In the genomic region with DNA sequence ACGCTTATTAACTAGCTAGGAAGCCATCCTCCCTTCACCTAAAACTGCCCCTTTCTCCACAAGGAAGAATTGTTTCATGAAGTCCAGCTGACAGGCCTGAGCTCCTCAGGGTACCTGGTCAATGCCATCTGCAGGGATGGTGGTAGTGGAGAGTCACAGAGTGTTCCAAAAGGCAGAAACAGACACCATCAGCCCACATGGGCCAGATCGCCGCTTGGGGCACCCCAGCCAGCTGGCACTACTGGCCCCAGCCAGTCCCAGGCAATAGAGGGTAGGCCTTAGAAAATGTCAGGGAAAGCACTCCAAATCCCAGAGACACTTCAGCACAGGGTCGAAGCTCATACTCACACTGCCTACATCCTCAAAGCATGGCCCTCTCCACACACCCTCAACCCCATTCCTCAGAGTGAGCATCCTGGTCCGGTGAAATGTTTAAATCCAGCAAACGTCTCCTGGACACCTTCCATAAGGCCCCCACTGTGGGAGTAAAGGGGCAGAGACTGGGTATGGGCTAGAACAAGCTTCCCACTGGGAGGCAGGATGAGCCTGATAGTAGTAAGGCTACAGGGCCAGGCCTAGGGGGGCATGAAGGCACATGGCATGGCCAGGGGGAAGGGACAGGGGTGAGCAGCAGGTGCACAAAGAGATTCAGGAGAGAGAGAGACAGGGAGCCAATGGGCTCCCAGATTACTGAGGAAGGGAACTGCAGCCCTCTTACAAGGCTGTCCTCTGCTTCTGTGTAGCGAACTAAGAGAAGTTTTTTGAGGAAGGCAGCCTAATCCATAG, we compare ENCODE assay signal across 10 cellular contexts. TPM values are rescaled to one million over a fixed set of nuclear protein-coding genes. Genes with fewer than 3 reads are reported as not detected.
A peak's percentile ranks its signal among the peaks of the same experiment; 100 is the strongest.
DNase-seq lines count a peak whose midpoint lies in the region; FAIRE-seq and TF ChIP-seq lines count a peak whose summit lies in the region.
"Had no signal": no experiment of that assay in that cellular context is flagged by ENCODE, and none has a peak within 500 bp of the region (broad histone marks: within the 10 kb centered on the region; RNA-seq: fewer than 3 reads in every experiment).

No MANE protein-coding gene starts in this region.

- no peak overlapping the region for H3K4me3 ChIP-seq in osteoblast (ENCODE audit: insufficient read depth, low read length)
- H3K4me3 ChIP-seq in small intestine (ENCODE audit: low read depth in 1 of 2, low read length in 2 of 2) = no peak overlapping the region

- H3K9me3 ChIP-seq in osteoblast (ENCODE audit: low read depth, low read length) (no peaks in the 10 kb centered on the region), small intestine (ENCODE audit: control insufficient read depth, low read depth) (no peaks in the 10 kb centered on the region)

- peaks cover 17% of the 10 kb centered on the region for H3K4me1 Mint-ChIP-seq in activated T-cell treated with anti-CD3 and anti-CD28 coated beads, Interleukin-2, amount 50 U/mL, for 24 hours (ENCODE audit: low read depth)

- H3K9me3 Mint-ChIP-seq in activated T-cell treated with anti-CD3 and anti-CD28 coated beads, Interleukin-2, amount 50 U/mL, for 24 hours = no peaks in the 10 kb centered on the region

- H3K79me2 ChIP-seq in osteoblast (ENCODE audit: insufficient read depth, low read length) = no peaks in the 10 kb centered on the region

- DNase-seq in activated T-cell treated with anti-CD3 and anti-CD28 coated beads, Interleukin-2, amount 50 U/mL, for 24 hours = peak; percentile 30
- no peak for DNase-seq in activated T-cell treated with anti-CD3 and anti-CD28 coated beads, Interleukin-2, amount 50 U/mL, for 1 hour
- DNase-seq in NCI-H2171 treated with DMSO at 0.1 percent for 48 hours (lab: John Stamatoyannopoulos, UW) = peak; percentile 47
- peak; percentile 39 to 63 for DNase-seq in cerebellar nuclear complex (lab: John Stamatoyannopoulos, UW)
- peak; percentile 74 for DNase-seq in osteoblast (ENCODE audit: insufficient read length, low spot score, missing footprints)
- no peak for DNase-seq in NOMO-1 (lab: John Stamatoyannopoulos, UW; ENCODE audit: unreplicated experiment in 2 of 2)
- DNase-seq in small intestine = no peak
- no peak for DNase-seq in DMS114 treated with DMSO at 0.1 percent for 48 hours (lab: John Stamatoyannopoulos, UW; ENCODE audit: unreplicated experiment)
- DNase-seq: brain microvascular endothelial cell had no signal

- H3K36me3 ChIP-seq in osteoblast (ENCODE audit: insufficient read depth, low read length) (no peaks in the 10 kb centered on the region), small intestine (ENCODE audit: control insufficient read depth in 2 of 2, insufficient read depth in 2 of 2, low read length in 2 of 2) (no peaks in the 10 kb centered on the region)
- H3K36me3 ChIP-seq: brain microvascular endothelial cell had no signal

- H3K4me1 ChIP-seq in osteoblast (ENCODE audit: insufficient read depth, low read length) (peaks cover 21% of the 10 kb centered on the region), small intestine (ENCODE audit: control insufficient read depth in 2 of 2, insufficient read depth in 1 of 2, low read depth in 1 of 2, low read length in 1 of 2) (no peaks in the 10 kb centered on the region)

- H2AFZ ChIP-seq in osteoblast (ENCODE audit: low read length) = no peak overlapping the region

- H3K4me2 ChIP-seq in osteoblast (ENCODE audit: insufficient read depth, low read length) = peak overlapping the region; percentile 99

- TF ChIP-seq CTCF in osteoblast (IDR thresholded peaks at IDR 0.05; ENCODE audit: extremely low read depth, low read depth, low read length) = no peak

- peak overlapping the region; percentile 87 for H3K4me3 Mint-ChIP-seq in activated T-cell treated with anti-CD3 and anti-CD28 coated beads, Interleukin-2, amount 50 U/mL, for 24 hours

- no peak overlapping the region for H3K27ac Mint-ChIP-seq in activated T-cell treated with anti-CD3 and anti-CD28 coated beads, Interleukin-2, amount 50 U/mL, for 24 hours

- H4K20me1 ChIP-seq in osteoblast (ENCODE audit: insufficient read depth, low read length) = peaks cover 3% of the 10 kb centered on the region

- H3K36me3 Mint-ChIP-seq in activated T-cell treated with anti-CD3 and anti-CD28 coated beads, Interleukin-2, amount 50 U/mL, for 24 hours (ENCODE audit: low read depth) = peaks cover 3% of the 10 kb centered on the region

- peaks cover 8% of the 10 kb centered on the region for H3K27me3 Mint-ChIP-seq in activated T-cell treated with anti-CD3 and anti-CD28 coated beads, Interleukin-2, amount 50 U/mL, for 24 hours

- WGBS in small intestine, 3 donors = 92 to 95% (median 95%) methylated on average over 7 of the region's 7 CpGs

- no peak for FAIRE-seq in small intestine (lab: Jason Lieb, UNC)

- H3K27ac ChIP-seq in osteoblast (ENCODE audit: low read depth, low read length) (no peak overlapping the region), small intestine (ENCODE audit: low read depth in 1 of 2, low read length in 1 of 2) (no peak overlapping the region)
- H3K27ac ChIP-seq: brain microvascular endothelial cell, epithelial cell of prostate had no signal

- H3K27me3 ChIP-seq in osteoblast (ENCODE audit: insufficient read depth, low read length) = no peaks in the 10 kb centered on the region
- no peaks in the 10 kb centered on the region for H3K27me3 ChIP-seq in small intestine (ENCODE audit: control insufficient read depth in 2 of 2, insufficient read depth in 2 of 2, low read length in 2 of 2)
- H3K27me3 ChIP-seq: brain microvascular endothelial cell had no signal

RNA-seq across cellular contexts. Expression of a gene that starts 1.9 kb away (rescaled TPM):
- total RNA-seq in osteoblast = 8.3 and 9.1 TPM in 2 replicates
- 10 to 100 TPM in 1 of 3 donors, 1 to 10 TPM in 1, under 1 TPM in 1; 0.89 to 10.9 (median 1.4) TPM for polyA plus RNA-seq in small intestine

RNA-seq across cellular contexts. Expression of a gene that starts 23.4 kb away (rescaled TPM):
- 46.0 and 51.0 TPM in 2 replicates for total RNA-seq in osteoblast
- polyA plus RNA-seq in small intestine = 10 to 100 TPM; 30.2 to 63.3 (median 60.3) TPM

Comparison
In these comparisons a context has a peak if more than half of its experiments do, and no peak if none do; other contexts are left out.
1. DNase-seq: peak in activated T-cell treated with anti-CD3 and anti-CD28 coated beads, Interleukin-2, amount 50 U/mL, for 24 hours (single experiment), NCI-H2171 treated with DMSO at 0.1 percent for 48 hours (single experiment), cerebellar nuclear complex (2 of 2) and osteoblast (single experiment); none in activated T-cell treated with anti-CD3 and anti-CD28 coated beads, Interleukin-2, amount 50 U/mL, for 1 hour (single experiment), NOMO-1 (0 of 2), small intestine (single experiment) and DMS114 treated with DMSO at 0.1 percent for 48 hours (single experiment).